In the genomic region with DNA sequence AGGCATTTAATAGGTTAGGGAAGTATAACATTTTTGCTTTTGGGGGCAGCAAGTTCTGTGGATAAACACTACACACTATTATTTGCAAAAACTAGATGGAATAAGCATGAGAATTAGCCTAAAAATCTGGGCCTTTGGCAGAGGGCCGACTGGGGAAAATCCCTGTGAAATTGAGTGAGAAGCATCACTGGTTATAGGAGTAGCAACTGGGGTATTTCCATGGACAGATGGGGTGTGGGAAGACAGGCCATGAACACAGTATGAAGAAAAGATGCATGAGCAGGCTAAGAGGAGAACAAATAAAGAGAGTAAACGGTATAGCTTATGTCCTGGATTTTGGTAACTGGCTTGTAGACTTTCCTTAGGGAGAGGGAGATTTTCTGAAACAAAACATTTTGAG, we compare ENCODE assay signal across 13 cellular contexts. TPM values are rescaled to one million over a fixed set of nuclear protein-coding genes. Genes with fewer than 3 reads are reported as not detected.
DNase-seq lines count a peak whose midpoint lies in the region; ATAC-seq and TF ChIP-seq lines count a peak whose summit lies in the region.
"Had no signal": no experiment of that assay in that cellular context is flagged by ENCODE, and none has a peak within 500 bp of the region (broad histone marks: within the 10 kb centered on the region; RNA-seq: fewer than 3 reads in every experiment).

No MANE protein-coding gene starts in this region.

- DNase-seq in HFFc6 (no peak), inferior parietal cortex (ENCODE audit: extremely low spot score) (peak; percentile 53), substantia nigra (lab: John Stamatoyannopoulos, UW) (peak in 2 of 49 donors; percentile 2 to 13), NCI-H226 (no peak)
- no peak for DNase-seq in activated naive CD8-positive, alpha-beta T cell treated with anti-CD3 and anti-CD28 coated beads, Interleukin-2, amount 50 U/mL, for 24 hours
- DNase-seq in activated CD4-positive, alpha-beta memory T cell treated with anti-CD3 and anti-CD28 coated beads, Interleukin-2, amount 10 ng/mL, durations not matched to agents 7 days and 5 days: no peak
- DNase-seq: activated CD4-positive, alpha-beta T cell treated with anti-CD3 and anti-CD28 coated beads, Interleukin-2, amount 50 U/mL, for 48 hours; activated gamma-delta T cell; MV-4-11; NCI-H446; stimulated activated CD4-positive, alpha-beta T cell treated with anti-CD3 and anti-CD28 coated beads, Interleukin-4, amount 100 ng/mL, for 24 hours; stimulated activated naive CD4-positive, alpha-beta T cell treated with Interleukin-2 at 50 U/mL for 16 hours had no signal

- peak overlapping the region; percentile 21 for H3K27ac ChIP-seq in substantia nigra (ENCODE audit: low read depth, low read length, poor library complexity, severe bottlenecking)

- no peak for TF ChIP-seq CTCF in HFFc6 (IDR thresholded peaks at IDR 0.05)

- CTCF ChIA-PET in activated CD4-positive, alpha-beta memory T cell treated with anti-CD3 and anti-CD28 coated beads, Interleukin-2, amount 10 ng/mL, durations not matched to agents 7 days and 5 days (lab: Charles Lee): no interaction called here

- H3K4me1 Mint-ChIP-seq in HFFc6 (ENCODE audit: low read depth): peaks cover 18% of the 10 kb centered on the region
- no peaks in the 10 kb centered on the region for H3K4me1 Mint-ChIP-seq in activated naive CD8-positive, alpha-beta T cell treated with anti-CD3 and anti-CD28 coated beads, Interleukin-2, amount 50 U/mL, for 24 hours
- H3K4me1 Mint-ChIP-seq in activated CD4-positive, alpha-beta memory T cell treated with anti-CD3 and anti-CD28 coated beads, Interleukin-2, amount 10 ng/mL, durations not matched to agents 7 days and 5 days: no peaks in the 10 kb centered on the region

- peaks cover 25% of the 10 kb centered on the region for H3K36me3 Mint-ChIP-seq in HFFc6 (ENCODE audit: low read depth)
- peaks cover 42% of the 10 kb centered on the region for H3K36me3 Mint-ChIP-seq in activated naive CD8-positive, alpha-beta T cell treated with anti-CD3 and anti-CD28 coated beads, Interleukin-2, amount 50 U/mL, for 24 hours (ENCODE audit: low read depth)
- H3K36me3 Mint-ChIP-seq in activated CD4-positive, alpha-beta memory T cell treated with anti-CD3 and anti-CD28 coated beads, Interleukin-2, amount 10 ng/mL, durations not matched to agents 7 days and 5 days (ENCODE audit: low read depth): peaks cover 35% of the 10 kb centered on the region

- POLR2A ChIA-PET in activated CD4-positive, alpha-beta memory T cell treated with anti-CD3 and anti-CD28 coated beads, Interleukin-2, amount 10 ng/mL, durations not matched to agents 7 days and 5 days (lab: Charles Lee): no interaction called here

- ATAC-seq in activated naive CD8-positive, alpha-beta T cell treated with anti-CD3 and anti-CD28 coated beads, Interleukin-2, amount 50 U/mL, for 24 hours: no peak
- no peak for ATAC-seq in GM19351 (IDR thresholded peaks at IDR 0.05; ENCODE audit: unreplicated experiment)

- no peaks in the 10 kb centered on the region; the same call in 1 of the 2 replicates for H3K27me3 Mint-ChIP-seq in HFFc6 (ENCODE audit: insufficient read depth)
- H3K27me3 Mint-ChIP-seq in activated naive CD8-positive, alpha-beta T cell treated with anti-CD3 and anti-CD28 coated beads, Interleukin-2, amount 50 U/mL, for 24 hours: no peaks in the 10 kb centered on the region
- no peaks in the 10 kb centered on the region for H3K27me3 Mint-ChIP-seq in activated CD4-positive, alpha-beta memory T cell treated with anti-CD3 and anti-CD28 coated beads, Interleukin-2, amount 10 ng/mL, durations not matched to agents 7 days and 5 days

- no peaks in the 10 kb centered on the region for H3K9me3 Mint-ChIP-seq in HFFc6
- H3K9me3 Mint-ChIP-seq in activated naive CD8-positive, alpha-beta T cell treated with anti-CD3 and anti-CD28 coated beads, Interleukin-2, amount 50 U/mL, for 24 hours: no peaks in the 10 kb centered on the region
- no peaks in the 10 kb centered on the region for H3K9me3 Mint-ChIP-seq in activated CD4-positive, alpha-beta memory T cell treated with anti-CD3 and anti-CD28 coated beads, Interleukin-2, amount 10 ng/mL, durations not matched to agents 7 days and 5 days

- no peak overlapping the region for H3K4me3 Mint-ChIP-seq in HFFc6
- no peak overlapping the region for H3K4me3 Mint-ChIP-seq in activated naive CD8-positive, alpha-beta T cell treated with anti-CD3 and anti-CD28 coated beads, Interleukin-2, amount 50 U/mL, for 24 hours
- no peak overlapping the region for H3K4me3 Mint-ChIP-seq in activated CD4-positive, alpha-beta memory T cell treated with anti-CD3 and anti-CD28 coated beads, Interleukin-2, amount 10 ng/mL, durations not matched to agents 7 days and 5 days

- peak overlapping the region; percentile 2; the same call in 1 of the 2 replicates for H3K27ac Mint-ChIP-seq in HFFc6
- peak overlapping the region; percentile 44 for H3K27ac Mint-ChIP-seq in activated naive CD8-positive, alpha-beta T cell treated with anti-CD3 and anti-CD28 coated beads, Interleukin-2, amount 50 U/mL, for 24 hours
- no peak overlapping the region for H3K27ac Mint-ChIP-seq in activated CD4-positive, alpha-beta memory T cell treated with anti-CD3 and anti-CD28 coated beads, Interleukin-2, amount 10 ng/mL, durations not matched to agents 7 days and 5 days

RNA-seq across cellular contexts. Expression of gene CSPG5, which starts 32.9 kb away (rescaled TPM):
- under 1 TPM in 3 of 6 experiments, not detected in 3; 0.05 to 0.19 (median 0.11) TPM for total RNA-seq in HFFc6 (2021; fragmentation: NEBNext Ultra II Directional; extraction: Animal tissue kit (Norgen Biotek cat#: 25700))
- under 1 TPM; 0.30 to 0.40 TPM for total RNA-seq in activated CD4-positive, alpha-beta memory T cell treated with anti-CD3 and anti-CD28 coated beads, Interleukin-2, amount 10 ng/mL, durations not matched to agents 7 days and 5 days
